Comparison of ENCODE assay signal across 8 cellular contexts in genomic region chr2:9630001-9630749, GRCh38. TPM values are rescaled to one million over a fixed set of nuclear protein-coding genes. Genes with fewer than 3 reads are reported as not detected.
DNase-seq lines count a peak whose midpoint lies in the region; ATAC-seq, FAIRE-seq and TF ChIP-seq lines count a peak whose summit lies in the region.

No MANE protein-coding gene starts in this region.

- peaks cover 28% of the 10 kb centered on the region for H3K27me3 Mint-ChIP-seq in T-helper 1 cell treated with Interleukin-12 subunit alpha and Interleukin-12 subunit beta and Interleukin-4 antibody, amounts not matched to agents 30 μg/mL and 1 μg/mL, for 36 hours (ENCODE audit: low read depth)

- H3K27ac Mint-ChIP-seq in T-helper 1 cell treated with Interleukin-12 subunit alpha and Interleukin-12 subunit beta and Interleukin-4 antibody, amounts not matched to agents 30 μg/mL and 1 μg/mL, for 36 hours, result peak overlapping the region; percentile 89

- H3K9me3 ChIP-seq in right cardiac atrium (ENCODE audit: control insufficient read depth, low read length) (no peaks in the 10 kb centered on the region), aorta (ENCODE audit: control insufficient read depth, low read length) (no peaks in the 10 kb centered on the region)

- H3K4me1 Mint-ChIP-seq in T-helper 1 cell treated with Interleukin-12 subunit alpha and Interleukin-12 subunit beta and Interleukin-4 antibody, amounts not matched to agents 30 μg/mL and 1 μg/mL, for 36 hours (ENCODE audit: low read depth), result peaks cover 45% of the 10 kb centered on the region

- DNase-seq in GM12891 (ENCODE audit: insufficient read length, low spot score), result peak; percentile 71
- DNase-seq in NCI-H1105 (lab: John Stamatoyannopoulos, UW), result peak; percentile 70
- peak; percentile 64 for DNase-seq in amniotic stem cell (lab: John Stamatoyannopoulos, UW)
- DNase-seq in right cardiac atrium, result peak; percentile 81 to 93 (median 91)
- peak; percentile 90 for DNase-seq in retina
- peak; percentile 87 to 89 for DNase-seq in aorta

- intact Hi-C loops in right cardiac atrium (cut with DNase I) (no loop called here), aorta (cut with DNase I) (loop anchor here (2.0 to 5.0 kb wide), 6 partner anchors 21 to 158 kb away; partner anchors contain the start of genes ADAM17 (in 2 of the 2) and IAH1 (in 1 of the 2))

- H3K36me3 ChIP-seq in aorta (ENCODE audit: control insufficient read depth in 1 of 2, insufficient read depth in 2 of 2, low read length in 1 of 2), result no peaks in the 10 kb centered on the region

- H3K9me3 Mint-ChIP-seq in T-helper 1 cell treated with Interleukin-12 subunit alpha and Interleukin-12 subunit beta and Interleukin-4 antibody, amounts not matched to agents 30 μg/mL and 1 μg/mL, for 36 hours, result no peaks in the 10 kb centered on the region

- FAIRE-seq in GM12891 (lab: Jason Lieb, UNC), result peak; percentile 57

- peak overlapping the region; percentile 95 for H3K4me3 Mint-ChIP-seq in T-helper 1 cell treated with Interleukin-12 subunit alpha and Interleukin-12 subunit beta and Interleukin-4 antibody, amounts not matched to agents 30 μg/mL and 1 μg/mL, for 36 hours

- peaks cover 44% of the 10 kb centered on the region for H3K36me3 Mint-ChIP-seq in T-helper 1 cell treated with Interleukin-12 subunit alpha and Interleukin-12 subunit beta and Interleukin-4 antibody, amounts not matched to agents 30 μg/mL and 1 μg/mL, for 36 hours (ENCODE audit: low read depth)

- TF ChIP-seq POLR2A in GM12891 (IDR thresholded peaks at IDR 0.05; ENCODE audit: low read depth, low read length), result no peak; the same call in 1 of the 2 replicates

- ATAC-seq in HG02623 (IDR thresholded peaks at IDR 0.05; ENCODE audit: unreplicated experiment) (peak; percentile 38), right cardiac atrium (peak; percentile 59 to 63), aorta (ENCODE audit: low FRiP score) (peak; percentile 67)

- peak overlapping the region; percentile 98 for H3K27ac ChIP-seq in right cardiac atrium (ENCODE audit: low read length)
- peak overlapping the region; percentile 49 to 96 for H3K27ac ChIP-seq in aorta (ENCODE audit: low read depth in 1 of 2, low read length in 2 of 2)

- H3K27me3 ChIP-seq in right cardiac atrium (ENCODE audit: control insufficient read depth, insufficient read depth) (no peaks in the 10 kb centered on the region), aorta (ENCODE audit: control insufficient read depth in 1 of 2, insufficient read depth in 2 of 2, low read length in 1 of 2) (no peaks in the 10 kb centered on the region)

- WGBS in right cardiac atrium, result under 1% methylated on average over 72 of the region's 75 CpGs
- WGBS in aorta, 2 donors, result 0 to 1% methylated on average over 45 to 75 of the region's 75 CpGs

- H3K4me3 ChIP-seq in right cardiac atrium (ENCODE audit: low read length), result peak overlapping the region; percentile 72
- peak overlapping the region; percentile 68 to 84 for H3K4me3 ChIP-seq in aorta (ENCODE audit: low read length in 2 of 2)

- H3K4me1 ChIP-seq in right cardiac atrium (ENCODE audit: control insufficient read depth, insufficient read depth, low read length), result peaks cover 3% of the 10 kb centered on the region
- peaks cover 0 to 3% of the 10 kb centered on the region in 2 donors for H3K4me1 ChIP-seq in aorta (ENCODE audit: control insufficient read depth in 1 of 2, insufficient read depth in 2 of 2, low read length in 2 of 2)

TF ChIP-seq in GM12891, 5 proteins besides CTCF, POLR2A, EP300 and RAD21:
- 0 out of 2 replicates have a peak, but pooled peaks have one; percentile 5 for TF ChIP-seq POLR2AphosphoS5 (IDR thresholded peaks at IDR 0.05; ENCODE audit: low read depth, low read length)
- TF ChIP-seq TAF1 (IDR thresholded peaks at IDR 0.05; ENCODE audit: low read depth, low read length), result no peak
TF ChIP-seq in GM12891: peak in this region for 1.

RNA-seq across cellular contexts. Expression of gene YWHAQ, which starts 0.6 kb away (rescaled TPM):
- polyA plus RNA-seq in GM12891 (2012; ENCODE audit: low read depth, missing spikeins), result 159 TPM
- 100 to 1,000 TPM; 154 to 201 (median 168) TPM for total RNA-seq in right cardiac atrium
- 128 TPM for polyA plus RNA-seq in right cardiac atrium
- 100 to 1,000 TPM; 182 to 226 TPM for total RNA-seq in aorta
- 100 to 1,000 TPM; 175 to 241 TPM for polyA plus RNA-seq in aorta

Comparison
In these comparisons a context has a peak if more than half of its experiments do, and no peak if none do; other contexts are left out.
1. Peak in every context shown above with its lines: DNase-seq, ATAC-seq, H3K4me3 ChIP-seq and H3K27ac ChIP-seq.
2. intact Hi-C loops: an anchor here in aorta (2.0 to 5.0 kb wide); none called in right cardiac atrium.